19 cellular contexts compared by ENCODE assay signal in the genomic region with DNA sequence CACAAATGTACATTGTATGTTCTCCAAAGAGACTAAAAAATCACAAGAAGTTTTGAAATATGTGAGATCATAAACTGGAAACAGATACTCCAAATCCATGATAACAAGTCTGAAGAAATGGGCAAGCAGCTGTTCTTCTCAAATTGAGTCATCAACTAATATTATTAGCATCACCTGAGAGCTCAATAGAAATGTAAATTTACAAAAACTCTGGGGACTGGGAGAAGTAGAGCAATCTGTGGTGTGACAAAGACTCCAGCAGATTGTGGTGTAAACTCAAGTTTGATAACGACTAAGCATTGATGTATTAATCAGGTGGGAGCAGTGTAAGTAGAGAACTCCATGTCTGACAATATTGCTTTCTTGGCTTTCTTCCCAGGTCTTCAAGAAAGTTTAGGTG. TPM values are rescaled to one million over a fixed set of nuclear protein-coding genes. Genes with fewer than 3 reads are reported as not detected.
DNase-seq lines count a peak whose midpoint lies in the region; ATAC-seq, FAIRE-seq and TF ChIP-seq lines count a peak whose summit lies in the region.
"Had no signal": no experiment of that assay in that cellular context is flagged by ENCODE, and none has a peak within 500 bp of the region (broad histone marks: within the 10 kb centered on the region; RNA-seq: fewer than 3 reads in every experiment).

No MANE protein-coding gene starts in this region.

- H3K4me1 ChIP-seq in adrenal gland (replicated peaks in 1 of 2) = no peaks in the 10 kb centered on the region
- H3K4me1 ChIP-seq: A549, BE2C had no signal

- H3K27me3 ChIP-seq in adrenal gland = no peaks in the 10 kb centered on the region
- H3K27me3 ChIP-seq: BE2C had no signal

- no peaks in the 10 kb centered on the region for H3K36me3 ChIP-seq in adrenal gland (replicated peaks in 1 of 2)
- H3K36me3 ChIP-seq: BE2C had no signal

- 67 to 85% (median 72%) methylated on average over 1 of the region's 1 CpG for WGBS in adrenal gland, 4 donors

- ATAC-seq in GM21360 (IDR thresholded peaks at IDR 0.05; ENCODE audit: unreplicated experiment) = peak; percentile 64
- peak; percentile 70 for ATAC-seq in HG02885 (IDR thresholded peaks at IDR 0.05; ENCODE audit: poor library complexity, unreplicated experiment)
- ATAC-seq in stimulated activated naive B cell treated with anti-CD40 and anti-IgM and Interleukin-4, amounts not matched to agents 10 μg/mL and 1 μg/mL and 100 μg/mL, for 72 hours (replicated peaks) = peak; percentile 67 to 71
- ATAC-seq in HG03095 (IDR thresholded peaks at IDR 0.05; ENCODE audit: unreplicated experiment) = no peak
- ATAC-seq: A549 had no signal

- H3K27ac ChIP-seq in adrenal gland = no peak overlapping the region
- H3K27ac ChIP-seq: A549, C4-2B, KMS-11 had no signal

- H3K27me3 Mint-ChIP-seq in stimulated activated naive B cell treated with anti-CD40 and anti-IgM and Interleukin-4, amounts not matched to agents 10 μg/mL and 1 μg/mL and 100 μg/mL, for 72 hours = no peaks in the 10 kb centered on the region
- no peaks in the 10 kb centered on the region for H3K27me3 Mint-ChIP-seq in endothelial cell (ENCODE audit: unreplicated experiment)

- H3K36me3 Mint-ChIP-seq in stimulated activated naive B cell treated with anti-CD40 and anti-IgM and Interleukin-4, amounts not matched to agents 10 μg/mL and 1 μg/mL and 100 μg/mL, for 72 hours = peaks cover 15 to 17% of the 10 kb centered on the region in 2 donors
- peaks cover 5% of the 10 kb centered on the region for H3K36me3 Mint-ChIP-seq in endothelial cell (ENCODE audit: low read depth, unreplicated experiment)
- H3K36me3 Mint-ChIP-seq: CD4-positive, alpha-beta memory T cell had no signal

- TF ChIP-seq POLR2A in GM12892 (IDR thresholded peaks at IDR 0.05; ENCODE audit: low read depth, low read length) (no peak), adrenal gland (IDR thresholded peaks at IDR 0.05) (no peak)

- no peak for DNase-seq in GM12892 (ENCODE audit: insufficient read length)
- DNase-seq in stimulated activated naive B cell treated with anti-CD40 and anti-IgM and Interleukin-4, amounts not matched to agents 10 μg/mL and 1 μg/mL and 100 μg/mL, for 72 hours = no peak
- DNase-seq in endothelial cell (ENCODE audit: low spot score) = no peak
- DNase-seq in adrenal gland = no peak
- DNase-seq: BE2C; CD4-positive, alpha-beta memory T cell; COR-L47; DMS153; GF-D8; GOT3; H9 had no signal

- H3K4me1 Mint-ChIP-seq in stimulated activated naive B cell treated with anti-CD40 and anti-IgM and Interleukin-4, amounts not matched to agents 10 μg/mL and 1 μg/mL and 100 μg/mL, for 72 hours = peaks cover 17 to 36% of the 10 kb centered on the region in 2 donors
- no peaks in the 10 kb centered on the region for H3K4me1 Mint-ChIP-seq in endothelial cell (ENCODE audit: unreplicated experiment)
- H3K4me1 Mint-ChIP-seq: CD4-positive, alpha-beta memory T cell had no signal

- peak overlapping the region; percentile 67 for H3K27ac Mint-ChIP-seq in stimulated activated naive B cell treated with anti-CD40 and anti-IgM and Interleukin-4, amounts not matched to agents 10 μg/mL and 1 μg/mL and 100 μg/mL, for 72 hours
- H3K27ac Mint-ChIP-seq in endothelial cell (ENCODE audit: unreplicated experiment) = no peak overlapping the region
- H3K27ac Mint-ChIP-seq: CD4-positive, alpha-beta memory T cell; H9 had no signal

- no peak overlapping the region for H3K4me3 ChIP-seq in adrenal gland
- H3K4me3 ChIP-seq: A549 had no signal

- H3K9me3 ChIP-seq in adrenal gland (replicated peaks in 1 of 3) = no peaks in the 10 kb centered on the region
- H3K9me3 ChIP-seq: A549, BE2C had no signal

- TF ChIP-seq CTCF in endothelial cell (IDR thresholded peaks at IDR 0.05; ENCODE audit: unreplicated experiment) = no peak
- TF ChIP-seq CTCF in adrenal gland (IDR thresholded peaks at IDR 0.05) = no peak

- no peak overlapping the region for H3K4me3 Mint-ChIP-seq in stimulated activated naive B cell treated with anti-CD40 and anti-IgM and Interleukin-4, amounts not matched to agents 10 μg/mL and 1 μg/mL and 100 μg/mL, for 72 hours
- no peak overlapping the region for H3K4me3 Mint-ChIP-seq in endothelial cell (ENCODE audit: unreplicated experiment)
- H3K4me3 Mint-ChIP-seq: CD4-positive, alpha-beta memory T cell; H9 had no signal

- intact Hi-C loops in adrenal gland (cut with DNase I) = no loop called here

- peak; percentile 50 for FAIRE-seq in GM12892 (lab: Jason Lieb, UNC)
- FAIRE-seq: A549, D721Med, GM12891 had no signal

- H3K9me3 Mint-ChIP-seq in stimulated activated naive B cell treated with anti-CD40 and anti-IgM and Interleukin-4, amounts not matched to agents 10 μg/mL and 1 μg/mL and 100 μg/mL, for 72 hours = peaks cover 3 to 6% of the 10 kb centered on the region in 2 donors
- no peaks in the 10 kb centered on the region for H3K9me3 Mint-ChIP-seq in endothelial cell (ENCODE audit: unreplicated experiment)
- H3K9me3 Mint-ChIP-seq: CD4-positive, alpha-beta memory T cell had no signal

RNA-seq across cellular contexts. Expression of gene GLYATL1, which starts 53.2 kb away (rescaled TPM):
- polyA plus RNA-seq in GM12892 (2012; ENCODE audit: missing spikeins) = 0.42 TPM
- total RNA-seq in endothelial cell (ENCODE audit: unreplicated experiment) (2.0 TPM), adrenal gland (under 1 TPM in 1 of 8 donors, not detected in 7; 0.11 TPM)
- polyA plus RNA-seq in adrenal gland = under 1 TPM in 2 of 3 donors, not detected in 1; 0.07 to 0.18 TPM
- total RNA-seq: CD4-positive, alpha-beta memory T cell had no signal
- polyA plus RNA-seq: CD4-positive, alpha-beta memory T cell had no signal
